ENCODE assay signal across 17 cellular contexts in genomic region chr18:33821503-33821902, GRCh38.
DNase-seq lines count a peak whose midpoint lies in the region; ATAC-seq, FAIRE-seq and TF ChIP-seq lines count a peak whose summit lies in the region.
"Had no signal": no experiment of that assay in that cellular context is flagged by ENCODE, and none has a peak within 500 bp of the region (broad histone marks: within the 10 kb centered on the region; RNA-seq: fewer than 3 reads in every experiment).

No MANE protein-coding gene starts in this region.

- ATAC-seq in pancreas = peak; percentile 60 to 91 (median 85)
- no peak for ATAC-seq in GM21529 (IDR thresholded peaks at IDR 0.05; ENCODE audit: unreplicated experiment)
- no peak for ATAC-seq in HG02642 (IDR thresholded peaks at IDR 0.05; ENCODE audit: poor library complexity, unreplicated experiment)
- ATAC-seq in GM21717 (IDR thresholded peaks at IDR 0.05; ENCODE audit: unreplicated experiment) = no peak
- ATAC-seq: stimulated activated naive B cell treated with anti-CD40 and anti-IgM and Interleukin-4, amounts not matched to agents 10 μg/mL and 1 μg/mL and 100 μg/mL, for 72 hours had no signal

- H3K27me3 ChIP-seq in astrocyte (ENCODE audit: insufficient read depth, low read length) = no peaks in the 10 kb centered on the region
- no peaks in the 10 kb centered on the region for H3K27me3 ChIP-seq in pancreas
- H3K27me3 ChIP-seq: BLaER1 treated with 17β-estradiol and CSF1 and Interleukin-3, amounts not matched to agents 10 nM and 100 nM; right atrium auricular region had no signal

- peaks cover 4% of the 10 kb centered on the region for H3K9me3 Mint-ChIP-seq in astrocyte (ENCODE audit: unreplicated experiment)

- FAIRE-seq in astrocyte (lab: Jason Lieb, UNC) (no peak), pancreas (lab: Jason Lieb, UNC) (no peak)
- FAIRE-seq: GM12891, TTC549 had no signal

- DNase-seq in astrocyte (ENCODE audit: low read depth) (peak; percentile 67), fibroblast of pulmonary artery (ENCODE audit: low read depth) (peak; percentile 68), pancreas (no peak), NCI-H1694 (lab: John Stamatoyannopoulos, UW) (no peak)
- DNase-seq: activated CD8-positive, alpha-beta memory T cell treated with anti-CD3 and anti-CD28 coated beads for 24 hours; activated naive CD4-positive, alpha-beta T cell; islet precursor cell; NCI-H1694 treated with DMSO at 0.1 percent for 48 hours; stimulated activated naive B cell treated with anti-CD40 and anti-IgM and Interleukin-4, amounts not matched to agents 10 μg/mL and 1 μg/mL and 100 μg/mL, for 72 hours had no signal

- H3K36me3 ChIP-seq in HEK293 (ENCODE audit: control insufficient read depth in 2 of 2, insufficient read depth in 1 of 2, low read length in 2 of 2) = no peaks in the 10 kb centered on the region
- no peaks in the 10 kb centered on the region for H3K36me3 ChIP-seq in astrocyte (ENCODE audit: insufficient read depth, low read length)
- H3K36me3 ChIP-seq in pancreas = no peaks in the 10 kb centered on the region
- H3K36me3 ChIP-seq: BLaER1 treated with 17β-estradiol and CSF1 and Interleukin-3, amounts not matched to agents 10 nM and 100 nM; right atrium auricular region had no signal

- no peaks in the 10 kb centered on the region for H3K4me1 ChIP-seq in HEK293 (ENCODE audit: control insufficient read depth, insufficient read depth, low read length)
- peaks cover 4% of the 10 kb centered on the region for H3K4me1 ChIP-seq in astrocyte (ENCODE audit: insufficient read depth, low read length)
- peaks cover 0 to 9% (median 0%) of the 10 kb centered on the region in 3 donors for H3K4me1 ChIP-seq in pancreas
- H3K4me1 ChIP-seq: right atrium auricular region had no signal

- TF ChIP-seq CTCF in HEK293 (tag by site-specific recombination; IDR thresholded peaks at IDR 0.05) (no peak), astrocyte (IDR thresholded peaks at IDR 0.05; ENCODE audit: insufficient read depth, low read depth, low read length) (no peak), fibroblast of pulmonary artery (IDR thresholded peaks at IDR 0.05; ENCODE audit: low read length, missing control alignments) (no peak), pancreas (IDR thresholded peaks at IDR 0.05) (no peak)

- H3K27me3 Mint-ChIP-seq in astrocyte (ENCODE audit: low read depth, unreplicated experiment) = no peaks in the 10 kb centered on the region

- no peaks in the 10 kb centered on the region for H4K20me1 ChIP-seq in astrocyte (ENCODE audit: insufficient read depth, low read length)
- H4K20me1 ChIP-seq: BLaER1 treated with 17β-estradiol and CSF1 and Interleukin-3, amounts not matched to agents 10 nM and 100 nM had no signal

- POLR2A ChIA-PET in HEK293 (lab: Yijun Ruan, JAX) = no interaction called here

- H3K4me1 Mint-ChIP-seq in astrocyte (ENCODE audit: low read depth, unreplicated experiment) = peaks cover 12% of the 10 kb centered on the region
- H3K4me1 Mint-ChIP-seq: stimulated activated naive B cell treated with anti-CD40 and anti-IgM and Interleukin-4, amounts not matched to agents 10 μg/mL and 1 μg/mL and 100 μg/mL, for 72 hours had no signal

- H3K9me3 ChIP-seq in HEK293 (ENCODE audit: control insufficient read depth, insufficient read depth, low read depth, low read length) (no peaks in the 10 kb centered on the region), astrocyte (ENCODE audit: insufficient read depth, low read depth, low read length) (no peaks in the 10 kb centered on the region), pancreas (no peaks in the 10 kb centered on the region)

- CTCF ChIA-PET in HEK293 (lab: Yijun Ruan, JAX) = interaction anchor here (0.8 to 4.4 kb wide), 4 partner anchors 13 to 301 kb away, joined by 3 to 14 read pairs (median 3); no protein-coding TSS in a partner anchor

- WGBS in pancreas, 2 donors = 83 to 85% methylated on average over 1 of the region's 1 CpG

- H3K27ac ChIP-seq in HEK293 (ENCODE audit: extremely low read depth, low read depth, low read length) (no peak overlapping the region), astrocyte (ENCODE audit: low read depth, low read length) (peak overlapping the region; percentile 22), pancreas (peak overlapping the region in 1 of 4 donors; percentile 78)
- H3K27ac ChIP-seq: right atrium auricular region had no signal

- H3K36me3 Mint-ChIP-seq in astrocyte (ENCODE audit: low read depth, unreplicated experiment) = no peaks in the 10 kb centered on the region
- H3K36me3 Mint-ChIP-seq: stimulated activated naive B cell treated with anti-CD40 and anti-IgM and Interleukin-4, amounts not matched to agents 10 μg/mL and 1 μg/mL and 100 μg/mL, for 72 hours had no signal

- no peak overlapping the region for H2AFZ ChIP-seq in astrocyte (ENCODE audit: low read depth, low read length)

- intact Hi-C loops in pancreas (cut with DNase I) = no loop called here

- H3K4me3 Mint-ChIP-seq in astrocyte (ENCODE audit: unreplicated experiment) = no peak overlapping the region
- H3K4me3 Mint-ChIP-seq: stimulated activated naive B cell treated with anti-CD40 and anti-IgM and Interleukin-4, amounts not matched to agents 10 μg/mL and 1 μg/mL and 100 μg/mL, for 72 hours had no signal

- H3K4me3 ChIP-seq in HEK293 (ENCODE audit: low read depth, low read length) (no peak overlapping the region), astrocyte (ENCODE audit: insufficient read depth, low read depth, low read length) (no peak overlapping the region), fibroblast of pulmonary artery (replicated peaks; ENCODE audit: low read depth, low read length) (no peak overlapping the region), pancreas (no peak overlapping the region)
- H3K4me3 ChIP-seq: BLaER1 treated with 17β-estradiol and CSF1 and Interleukin-3, amounts not matched to agents 10 nM and 100 nM; right atrium auricular region had no signal

- peak overlapping the region; percentile 42 for H3K4me2 ChIP-seq in astrocyte (ENCODE audit: low read length)

- no peak overlapping the region for H3K27ac Mint-ChIP-seq in astrocyte (ENCODE audit: unreplicated experiment)
- H3K27ac Mint-ChIP-seq: stimulated activated naive B cell treated with anti-CD40 and anti-IgM and Interleukin-4, amounts not matched to agents 10 μg/mL and 1 μg/mL and 100 μg/mL, for 72 hours had no signal

- no peak overlapping the region for H3K9ac ChIP-seq in astrocyte (ENCODE audit: low read length)
- H3K9ac ChIP-seq: BLaER1 treated with 17β-estradiol and CSF1 and Interleukin-3, amounts not matched to agents 10 nM and 100 nM had no signal

- H3K79me2 ChIP-seq in astrocyte (ENCODE audit: insufficient read depth, low read length) = no peaks in the 10 kb centered on the region

TF ChIP-seq in HEK293, 187 proteins besides CTCF, POLR2A, EP300 and RAD21:
- TF ChIP-seq ZNF146 (tag by site-specific recombination; IDR thresholded peaks at IDR 0.05) = no peak
- peak; percentile 93 for TF ChIP-seq SP7 (tag by site-specific recombination; IDR thresholded peaks at IDR 0.05)
- TF ChIP-seq OSR2 (tag by site-specific recombination; IDR thresholded peaks at IDR 0.05) = no peak
- TF ChIP-seq ZNF629 (tag by site-specific recombination; IDR thresholded peaks at IDR 0.05) = peak; percentile 59
- TF ChIP-seq ZBTB20 (tag by site-specific recombination; IDR thresholded peaks at IDR 0.05) = no peak
- no peak for TF ChIP-seq GLI2 (tag by site-specific recombination; IDR thresholded peaks at IDR 0.05; ENCODE audit: borderline replicate concordance, low read depth)
- TF ChIP-seq ZNF366 (tag by site-specific recombination; conservative IDR thresholded peaks at IDR 0.05) = peak; percentile 53

Comparison
In these comparisons a context has a peak if more than half of its experiments do, and no peak if none do; other contexts are left out.
1. DNase-seq: peak in astrocyte (single experiment) and fibroblast of pulmonary artery (single experiment); none in pancreas (0 of 6) and NCI-H1694 (single experiment).
2. ATAC-seq: peak in pancreas (4 of 4); none in GM21529 (single experiment), HG02642 (single experiment) and GM21717 (single experiment).